In the genomic region with DNA sequence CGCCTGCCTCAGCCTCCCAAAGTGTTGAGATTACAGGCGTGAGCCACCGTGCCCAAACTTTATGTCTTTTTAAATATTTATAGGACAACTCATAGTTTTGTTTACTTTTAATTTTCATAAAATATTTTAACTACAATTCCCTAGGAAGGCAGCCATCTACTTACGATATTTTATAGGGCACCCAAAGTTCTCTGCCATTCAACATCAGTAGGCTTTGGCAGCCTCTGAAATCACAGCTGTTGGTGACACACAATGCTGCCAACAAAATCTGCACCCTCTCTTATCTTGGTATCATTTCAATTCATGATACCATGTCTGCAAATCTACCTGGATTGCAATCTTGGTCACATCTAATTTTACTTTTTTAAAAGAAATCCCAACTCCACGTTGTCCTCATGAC, we compare ENCODE assay signal across 30 cellular contexts.
"Had no signal": no experiment of that assay in that cellular context is flagged by ENCODE, and none has a peak within 500 bp of the region (broad histone marks: within the 10 kb centered on the region; RNA-seq: fewer than 3 reads in every experiment).

No MANE protein-coding gene starts in this region.

- H3K9me3 ChIP-seq: ascending aorta had no signal

- H3K4me1 ChIP-seq: ascending aorta had no signal

- H3K27me3 ChIP-seq: ascending aorta, cardiac muscle cell had no signal

- H3K4me3 ChIP-seq: ascending aorta, cardiac muscle cell had no signal

- H3K27ac ChIP-seq: ascending aorta, cardiac muscle cell, WERI-Rb-1 had no signal

- DNase-seq: activated CD4-positive, alpha-beta memory T cell treated with anti-CD3 and anti-CD28 coated beads, Interleukin-2, amount 10 ng/mL, durations not matched to agents 7 days and 5 days; activated CD4-positive, alpha-beta T cell treated with anti-CD3 and anti-CD28 coated beads for 1 hour; activated CD4-positive, alpha-beta T cell treated with anti-CD3 and anti-CD28 coated beads for 36 hours; activated CD4-positive, alpha-beta T cell treated with anti-CD3 and anti-CD28 coated beads for 48 hours; activated CD4-positive, alpha-beta T cell treated with anti-CD3 and anti-CD28 coated beads, Interleukin-2, amount 10 ng/mL, durations not matched to agents 7 days and 5 days; activated CD4-positive, alpha-beta T cell treated with anti-CD3 and anti-CD28 coated beads, Interleukin-2, amount 50 U/mL, for 48 hours; activated CD4-positive, CD25-positive, alpha-beta regulatory T cell; activated CD8-positive, alpha-beta memory T cell treated with anti-CD3 and anti-CD28 coated beads for 24 hours; activated CD8-positive, alpha-beta memory T cell treated with anti-CD3 and anti-CD28 coated beads, Interleukin-2, amount 10 ng/mL, durations not matched to agents 7 days and 5 days; activated CD8-positive, alpha-beta memory T cell treated with anti-CD3 and anti-CD28 coated beads, Interleukin-2, amount 50 U/mL, for 48 hours; activated CD8-positive, alpha-beta T cell treated with anti-CD3 and anti-CD28 coated beads, Interleukin-2, amount 10 ng/mL, durations not matched to agents 7 days and 5 days; activated effector memory CD4-positive, alpha-beta T cell treated with Interleukin-2 at 50 U/mL for 16 hours; activated gamma-delta T cell; activated naive CD4-positive, alpha-beta T cell treated with anti-CD3 and anti-CD28 coated beads, Interleukin-2, amount 10 ng/mL, durations not matched to agents 7 days and 5 days; activated naive CD4-positive, alpha-beta T cell treated with Interleukin-2 at 50 U/mL for 16 hours; activated naive CD8-positive, alpha-beta T cell treated with anti-CD3 and anti-CD28 coated beads, Interleukin-2, amount 10 ng/mL, durations not matched to agents 7 days and 5 days; activated naive CD8-positive, alpha-beta T cell treated with anti-CD3 and anti-CD28 coated beads, Interleukin-2, amount 50 U/mL, for 24 hours; activated T-cell treated with anti-CD3 and anti-CD28 coated beads, Interleukin-2, amount 50 U/mL, for 24 hours; activated T-cell treated with anti-CD3 and anti-CD28 coated beads, Interleukin-2, amount 50 U/mL, for 48 hours; amygdala; anterior cingulate cortex; caudate nucleus; cerebellar nuclear complex; T-helper 2 cell; T-helper 9 cell; WERI-Rb-1 had no signal

- ATAC-seq: activated CD4-positive, alpha-beta T cell treated with anti-CD3 and anti-CD28 coated beads for 36 hours; activated CD4-positive, CD25-positive, alpha-beta regulatory T cell treated with anti-CD3 and anti-CD28 coated beads, Interleukin-2, amount 50 U/mL, for 24 hours; activated CD8-positive, alpha-beta memory T cell treated with anti-CD3 and anti-CD28 coated beads, Interleukin-2, amount 10 ng/mL, durations not matched to agents 7 days and 5 days; activated CD8-positive, alpha-beta T cell treated with anti-CD3 and anti-CD28 coated beads, Interleukin-2, amount 10 ng/mL, durations not matched to agents 7 days and 5 days; activated naive CD8-positive, alpha-beta T cell treated with anti-CD3 and anti-CD28 coated beads, Interleukin-2, amount 50 U/mL, for 24 hours; WTC11 had no signal

- H3K36me3 ChIP-seq: ascending aorta, cardiac muscle cell, WERI-Rb-1 had no signal
